In genomic region chr14:100072783-100073346, GRCh38 we compare ENCODE assay signal across 8 cellular contexts. TPM values are rescaled to one million over a fixed set of nuclear protein-coding genes. Genes with fewer than 3 reads are reported as not detected.
A peak's percentile ranks its signal among the peaks of the same experiment; 100 is the strongest.
DNase-seq lines count a peak whose midpoint lies in the region; ATAC-seq and TF ChIP-seq lines count a peak whose summit lies in the region.

No MANE protein-coding gene starts in this region.

- no peak for TF ChIP-seq CTCF in Loucy (conservative IDR thresholded peaks at IDR 0.05; ENCODE audit: low read length)
- TF ChIP-seq CTCF in mucosa of descending colon (IDR thresholded peaks at IDR 0.05), result no peak

- H3K4me1 ChIP-seq in Loucy (ENCODE audit: insufficient read depth, low read length, poor library complexity, severe bottlenecking) (peaks cover 92% of the 10 kb centered on the region), mucosa of descending colon (ENCODE audit: low read depth) (peaks cover 4% of the 10 kb centered on the region)

- H3K9me3 ChIP-seq in Loucy (ENCODE audit: insufficient read depth, low read depth, low read length) (no peaks in the 10 kb centered on the region), mucosa of descending colon (no peaks in the 10 kb centered on the region)

- peaks cover 96% of the 10 kb centered on the region for H3K4me1 Mint-ChIP-seq in activated T-cell treated with anti-CD3 and anti-CD28 coated beads, Interleukin-2, amount 50 U/mL, for 72 hours (ENCODE audit: low read depth)

- peak overlapping the region; percentile 79 for H3K9ac ChIP-seq in Loucy (ENCODE audit: low read depth, low read length, poor library complexity, severe bottlenecking)

- no peaks in the 10 kb centered on the region for H3K27me3 Mint-ChIP-seq in activated T-cell treated with anti-CD3 and anti-CD28 coated beads, Interleukin-2, amount 50 U/mL, for 72 hours (ENCODE audit: low read depth)

- H3K9me3 Mint-ChIP-seq in activated T-cell treated with anti-CD3 and anti-CD28 coated beads, Interleukin-2, amount 50 U/mL, for 72 hours, result no peaks in the 10 kb centered on the region

- peak; percentile 33 for ATAC-seq in GM18502 (IDR thresholded peaks at IDR 0.05; ENCODE audit: poor library complexity, unreplicated experiment)
- ATAC-seq in activated T-cell treated with anti-CD3 and anti-CD28 coated beads, Interleukin-2, amount 50 U/mL, for 72 hours (replicated peaks in 1 of 2), result peak in 1 of 2 donors; percentile 17
- ATAC-seq in mucosa of descending colon, result peak; percentile 73
- no peak for ATAC-seq in HG03139 (IDR thresholded peaks at IDR 0.05; ENCODE audit: unreplicated experiment)

- intact Hi-C loops in mucosa of descending colon (cut with DNase I, micrococcal nuclease), result no loop called here

- no peaks in the 10 kb centered on the region for H3K9me2 ChIP-seq in Loucy (replicated peaks; ENCODE audit: low read depth, low read length)

- peaks cover 92% of the 10 kb centered on the region for H3K79me2 ChIP-seq in Loucy (ENCODE audit: insufficient read depth, low read length)

- H3K4me3 ChIP-seq in Loucy (ENCODE audit: low read length, poor library complexity, severe bottlenecking), result peak overlapping the region; percentile 77
- no peak overlapping the region for H3K4me3 ChIP-seq in mucosa of descending colon

- H4K20me1 ChIP-seq in Loucy (ENCODE audit: insufficient read depth, low read length, poor library complexity, severe bottlenecking), result peaks cover 14% of the 10 kb centered on the region

- H3K27ac Mint-ChIP-seq in activated T-cell treated with anti-CD3 and anti-CD28 coated beads, Interleukin-2, amount 50 U/mL, for 72 hours, result peak overlapping the region; percentile 89

- H3F3A ChIP-seq in Loucy (ENCODE audit: low read depth), result peaks cover 13% of the 10 kb centered on the region; the same call in 1 of the 2 replicates

- H3K36me3 ChIP-seq in Loucy (ENCODE audit: insufficient read depth, low read length), result peaks cover 10% of the 10 kb centered on the region; the same call in 1 of the 2 replicates
- H3K36me3 ChIP-seq in mucosa of descending colon (ENCODE audit: low read depth), result no peaks in the 10 kb centered on the region

- peak overlapping the region; percentile 85 for H3K4me2 ChIP-seq in Loucy (ENCODE audit: low read depth, low read length, poor library complexity, severe bottlenecking)

- H3K36me3 Mint-ChIP-seq in activated T-cell treated with anti-CD3 and anti-CD28 coated beads, Interleukin-2, amount 50 U/mL, for 72 hours (ENCODE audit: insufficient read depth in 2 of 2), result peaks cover 7 to 22% of the 10 kb centered on the region in 2 donors

- H2AFZ ChIP-seq in Loucy (ENCODE audit: low read length), result no peak overlapping the region

- no peaks in the 10 kb centered on the region for H3K27me3 ChIP-seq in Loucy (ENCODE audit: insufficient read depth, low read length, poor library complexity, severe bottlenecking)

- H3K4me3 Mint-ChIP-seq in activated T-cell treated with anti-CD3 and anti-CD28 coated beads, Interleukin-2, amount 50 U/mL, for 72 hours, result peak overlapping the region; percentile 77 to 90

- DNase-seq in activated T-cell treated with anti-CD3 and anti-CD28 coated beads, Interleukin-2, amount 50 U/mL, for 72 hours, result peak; percentile 60 to 61
- DNase-seq in mucosa of descending colon, result peak; percentile 68 to 80 (median 77)
- DNase-seq in dedifferentiated amniotic fluid mesenchymal stem cell (ENCODE audit: extremely low spot score), result no peak
- DNase-seq in Kasumi-1 (lab: John Stamatoyannopoulos, UW), result no peak
- DNase-seq in anterior cingulate cortex (lab: John Stamatoyannopoulos, UW), result no peak

RNA-seq across cellular contexts. Expression of gene EVL, which starts 7.6 kb away (rescaled TPM):
- 100 to 1,000 TPM; 279 to 343 TPM for total RNA-seq in activated T-cell treated with anti-CD3 and anti-CD28 coated beads, Interleukin-2, amount 50 U/mL, for 72 hours
- 10 to 100 TPM; 32.0 to 42.8 (median 36.0) TPM for total RNA-seq in mucosa of descending colon

Comparison
In these comparisons a context has a peak if more than half of its experiments do, and no peak if none do; other contexts are left out.
1. DNase-seq: peak in activated T-cell treated with anti-CD3 and anti-CD28 coated beads, Interleukin-2, amount 50 U/mL, for 72 hours (2 of 2) and mucosa of descending colon (3 of 3); none in dedifferentiated amniotic fluid mesenchymal stem cell (single experiment), Kasumi-1 (0 of 2) and anterior cingulate cortex (0 of 58).
2. RNA of gene EVL, which starts 7.6 kb away (total RNA-seq): 279 to 343 TPM in activated T-cell treated with anti-CD3 and anti-CD28 coated beads, Interleukin-2, amount 50 U/mL, for 72 hours; 32.0 to 42.8 TPM in mucosa of descending colon; every median in the first group is over 4 times any median in the second.